In the genomic region with DNA sequence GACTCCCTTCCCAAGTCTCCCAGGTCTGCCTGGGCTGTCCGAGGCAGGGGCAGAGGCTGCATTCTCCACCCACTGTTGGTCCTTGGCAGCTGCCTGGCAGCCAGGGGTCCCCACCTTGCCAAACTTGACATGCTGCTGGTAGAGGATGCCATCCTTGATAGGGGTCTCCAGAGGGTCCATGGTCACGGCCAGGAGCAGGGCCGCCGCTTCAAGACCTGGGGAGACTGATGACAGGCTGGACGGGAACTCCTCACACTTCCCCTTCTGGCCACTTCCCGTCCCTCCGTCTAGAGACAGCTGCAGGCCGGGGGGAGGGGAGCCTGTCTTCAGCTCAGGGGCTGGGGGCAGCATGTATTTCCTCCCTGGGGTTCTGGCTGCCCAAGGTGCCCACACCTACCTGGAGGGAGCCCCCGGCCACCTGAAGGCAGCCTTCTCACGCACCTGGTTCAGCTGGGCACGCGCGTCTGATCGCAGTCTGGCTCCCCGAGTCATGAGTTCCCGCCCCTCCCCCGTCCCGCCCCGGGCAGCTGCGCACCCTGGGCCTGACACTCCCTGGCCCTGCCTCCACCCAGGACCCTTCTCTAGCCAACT, we compare ENCODE assay signal across 1 cellular context.
TF ChIP-seq lines count a peak whose summit lies in the region.

A gene with protein sequence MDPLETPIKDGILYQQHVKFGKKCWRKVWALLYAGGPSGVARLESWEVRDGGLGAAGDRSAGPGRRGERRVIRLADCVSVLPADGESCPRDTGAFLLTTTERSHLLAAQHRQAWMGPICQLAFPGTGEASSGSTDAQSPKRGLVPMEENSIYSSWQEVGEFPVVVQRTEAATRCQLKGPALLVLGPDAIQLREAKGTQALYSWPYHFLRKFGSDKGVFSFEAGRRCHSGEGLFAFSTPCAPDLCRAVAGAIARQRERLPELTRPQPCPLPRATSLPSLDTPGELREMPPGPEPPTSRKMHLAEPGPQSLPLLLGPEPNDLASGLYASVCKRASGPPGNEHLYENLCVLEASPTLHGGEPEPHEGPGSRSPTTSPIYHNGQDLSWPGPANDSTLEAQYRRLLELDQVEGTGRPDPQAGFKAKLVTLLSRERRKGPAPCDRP (minus strand): TSS at position 466 of the 591 bp plus-strand sequence. CDS start 286 bp downstream, at position 180.

TF ChIP-seq in K562, 482 proteins besides CTCF, POLR2A, EP300 and RAD21 (continues in another document):
- TF ChIP-seq, protein P1, sequence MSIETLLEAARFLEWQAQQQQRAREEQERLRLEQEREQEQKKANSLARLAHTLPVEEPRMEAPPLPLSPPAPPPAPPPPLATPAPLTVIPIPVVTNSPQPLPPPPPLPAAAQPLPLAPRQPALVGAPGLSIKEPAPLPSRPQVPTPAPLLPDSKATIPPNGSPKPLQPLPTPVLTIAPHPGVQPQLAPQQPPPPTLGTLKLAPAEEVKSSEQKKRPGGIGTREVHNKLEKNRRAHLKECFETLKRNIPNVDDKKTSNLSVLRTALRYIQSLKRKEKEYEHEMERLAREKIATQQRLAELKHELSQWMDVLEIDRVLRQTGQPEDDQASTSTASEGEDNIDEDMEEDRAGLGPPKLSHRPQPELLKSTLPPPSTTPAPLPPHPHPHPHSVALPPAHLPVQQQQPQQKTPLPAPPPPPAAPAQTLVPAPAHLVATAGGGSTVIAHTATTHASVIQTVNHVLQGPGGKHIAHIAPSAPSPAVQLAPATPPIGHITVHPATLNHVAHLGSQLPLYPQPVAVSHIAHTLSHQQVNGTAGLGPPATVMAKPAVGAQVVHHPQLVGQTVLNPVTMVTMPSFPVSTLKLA (conservative IDR thresholded peaks at IDR 0.05): peak; percentile 18 to 35; a peak in 1 of 4 replicates
- no peak for TF ChIP-seq ZFP1 (CRISPR knock-in tag; IDR thresholded peaks at IDR 0.05)
- peak; percentile 57; the same call in 1 of the 2 replicates for TF ChIP-seq RBFOX2 (IDR thresholded peaks at IDR 0.05; ENCODE audit: low read depth, low read length)
- TF ChIP-seq, protein P2, sequence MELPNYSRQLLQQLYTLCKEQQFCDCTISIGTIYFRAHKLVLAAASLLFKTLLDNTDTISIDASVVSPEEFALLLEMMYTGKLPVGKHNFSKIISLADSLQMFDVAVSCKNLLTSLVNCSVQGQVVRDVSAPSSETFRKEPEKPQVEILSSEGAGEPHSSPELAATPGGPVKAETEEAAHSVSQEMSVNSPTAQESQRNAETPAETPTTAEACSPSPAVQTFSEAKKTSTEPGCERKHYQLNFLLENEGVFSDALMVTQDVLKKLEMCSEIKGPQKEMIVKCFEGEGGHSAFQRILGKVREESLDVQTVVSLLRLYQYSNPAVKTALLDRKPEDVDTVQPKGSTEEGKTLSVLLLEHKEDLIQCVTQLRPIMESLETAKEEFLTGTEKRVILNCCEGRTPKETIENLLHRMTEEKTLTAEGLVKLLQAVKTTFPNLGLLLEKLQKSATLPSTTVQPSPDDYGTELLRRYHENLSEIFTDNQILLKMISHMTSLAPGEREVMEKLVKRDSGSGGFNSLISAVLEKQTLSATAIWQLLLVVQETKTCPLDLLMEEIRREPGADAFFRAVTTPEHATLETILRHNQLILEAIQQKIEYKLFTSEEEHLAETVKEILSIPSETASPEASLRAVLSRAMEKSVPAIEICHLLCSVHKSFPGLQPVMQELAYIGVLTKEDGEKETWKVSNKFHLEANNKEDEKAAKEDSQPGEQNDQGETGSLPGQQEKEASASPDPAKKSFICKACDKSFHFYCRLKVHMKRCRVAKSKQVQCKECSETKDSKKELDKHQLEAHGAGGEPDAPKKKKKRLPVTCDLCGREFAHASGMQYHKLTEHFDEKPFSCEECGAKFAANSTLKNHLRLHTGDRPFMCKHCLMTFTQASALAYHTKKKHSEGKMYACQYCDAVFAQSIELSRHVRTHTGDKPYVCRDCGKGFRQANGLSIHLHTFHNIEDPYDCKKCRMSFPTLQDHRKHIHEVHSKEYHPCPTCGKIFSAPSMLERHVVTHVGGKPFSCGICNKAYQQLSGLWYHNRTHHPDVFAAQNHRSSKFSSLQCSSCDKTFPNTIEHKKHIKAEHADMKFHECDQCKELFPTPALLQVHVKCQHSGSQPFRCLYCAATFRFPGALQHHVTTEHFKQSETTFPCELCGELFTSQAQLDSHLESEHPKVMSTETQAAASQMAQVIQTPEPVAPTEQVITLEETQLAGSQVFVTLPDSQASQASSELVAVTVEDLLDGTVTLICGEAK (IDR thresholded peaks at IDR 0.05): peak; percentile 53; the same call in 1 of the 2 replicates
- TF ChIP-seq, protein P2 (CRISPR knock-in tag; IDR thresholded peaks at IDR 0.05): no peak
- peak; percentile 47; the same call in 1 of the 2 replicates for TF ChIP-seq PHF8 (IDR thresholded peaks at IDR 0.05; ENCODE audit: borderline replicate concordance, low read length)
- TF ChIP-seq, protein P3, sequence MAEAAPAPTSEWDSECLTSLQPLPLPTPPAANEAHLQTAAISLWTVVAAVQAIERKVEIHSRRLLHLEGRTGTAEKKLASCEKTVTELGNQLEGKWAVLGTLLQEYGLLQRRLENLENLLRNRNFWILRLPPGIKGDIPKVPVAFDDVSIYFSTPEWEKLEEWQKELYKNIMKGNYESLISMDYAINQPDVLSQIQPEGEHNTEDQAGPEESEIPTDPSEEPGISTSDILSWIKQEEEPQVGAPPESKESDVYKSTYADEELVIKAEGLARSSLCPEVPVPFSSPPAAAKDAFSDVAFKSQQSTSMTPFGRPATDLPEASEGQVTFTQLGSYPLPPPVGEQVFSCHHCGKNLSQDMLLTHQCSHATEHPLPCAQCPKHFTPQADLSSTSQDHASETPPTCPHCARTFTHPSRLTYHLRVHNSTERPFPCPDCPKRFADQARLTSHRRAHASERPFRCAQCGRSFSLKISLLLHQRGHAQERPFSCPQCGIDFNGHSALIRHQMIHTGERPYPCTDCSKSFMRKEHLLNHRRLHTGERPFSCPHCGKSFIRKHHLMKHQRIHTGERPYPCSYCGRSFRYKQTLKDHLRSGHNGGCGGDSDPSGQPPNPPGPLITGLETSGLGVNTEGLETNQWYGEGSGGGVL (CRISPR knock-in tag; IDR thresholded peaks at IDR 0.05): no peak
- no peak for TF ChIP-seq HNRNPK (IDR thresholded peaks at IDR 0.05; ENCODE audit: low read depth, low read length, poor library complexity, severe bottlenecking)
- peak; percentile 33; the same call in 1 of the 2 replicates for TF ChIP-seq EP400 (IDR thresholded peaks at IDR 0.05)
- TF ChIP-seq, protein P4, sequence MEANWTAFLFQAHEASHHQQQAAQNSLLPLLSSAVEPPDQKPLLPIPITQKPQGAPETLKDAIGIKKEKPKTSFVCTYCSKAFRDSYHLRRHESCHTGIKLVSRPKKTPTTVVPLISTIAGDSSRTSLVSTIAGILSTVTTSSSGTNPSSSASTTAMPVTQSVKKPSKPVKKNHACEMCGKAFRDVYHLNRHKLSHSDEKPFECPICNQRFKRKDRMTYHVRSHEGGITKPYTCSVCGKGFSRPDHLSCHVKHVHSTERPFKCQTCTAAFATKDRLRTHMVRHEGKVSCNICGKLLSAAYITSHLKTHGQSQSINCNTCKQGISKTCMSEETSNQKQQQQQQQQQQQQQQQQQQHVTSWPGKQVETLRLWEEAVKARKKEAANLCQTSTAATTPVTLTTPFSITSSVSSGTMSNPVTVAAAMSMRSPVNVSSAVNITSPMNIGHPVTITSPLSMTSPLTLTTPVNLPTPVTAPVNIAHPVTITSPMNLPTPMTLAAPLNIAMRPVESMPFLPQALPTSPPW (CRISPR knock-in tag; IDR thresholded peaks at IDR 0.05): peak; percentile 45
- peak; percentile 20; the same call in 1 of the 2 replicates for TF ChIP-seq ARID1B (IDR thresholded peaks at IDR 0.05)
- TF ChIP-seq, protein P5, sequence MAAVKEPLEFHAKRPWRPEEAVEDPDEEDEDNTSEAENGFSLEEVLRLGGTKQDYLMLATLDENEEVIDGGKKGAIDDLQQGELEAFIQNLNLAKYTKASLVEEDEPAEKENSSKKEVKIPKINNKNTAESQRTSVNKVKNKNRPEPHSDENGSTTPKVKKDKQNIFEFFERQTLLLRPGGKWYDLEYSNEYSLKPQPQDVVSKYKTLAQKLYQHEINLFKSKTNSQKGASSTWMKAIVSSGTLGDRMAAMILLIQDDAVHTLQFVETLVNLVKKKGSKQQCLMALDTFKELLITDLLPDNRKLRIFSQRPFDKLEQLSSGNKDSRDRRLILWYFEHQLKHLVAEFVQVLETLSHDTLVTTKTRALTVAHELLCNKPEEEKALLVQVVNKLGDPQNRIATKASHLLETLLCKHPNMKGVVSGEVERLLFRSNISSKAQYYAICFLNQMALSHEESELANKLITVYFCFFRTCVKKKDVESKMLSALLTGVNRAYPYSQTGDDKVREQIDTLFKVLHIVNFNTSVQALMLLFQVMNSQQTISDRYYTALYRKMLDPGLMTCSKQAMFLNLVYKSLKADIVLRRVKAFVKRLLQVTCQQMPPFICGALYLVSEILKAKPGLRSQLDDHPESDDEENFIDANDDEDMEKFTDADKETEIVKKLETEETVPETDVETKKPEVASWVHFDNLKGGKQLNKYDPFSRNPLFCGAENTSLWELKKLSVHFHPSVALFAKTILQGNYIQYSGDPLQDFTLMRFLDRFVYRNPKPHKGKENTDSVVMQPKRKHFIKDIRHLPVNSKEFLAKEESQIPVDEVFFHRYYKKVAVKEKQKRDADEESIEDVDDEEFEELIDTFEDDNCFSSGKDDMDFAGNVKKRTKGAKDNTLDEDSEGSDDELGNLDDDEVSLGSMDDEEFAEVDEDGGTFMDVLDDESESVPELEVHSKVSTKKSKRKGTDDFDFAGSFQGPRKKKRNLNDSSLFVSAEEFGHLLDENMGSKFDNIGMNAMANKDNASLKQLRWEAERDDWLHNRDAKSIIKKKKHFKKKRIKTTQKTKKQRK (IDR thresholded peaks at IDR 0.05; ENCODE audit: borderline replicate concordance, low read depth, low read length): no peak
- TF ChIP-seq CBFA2T2 (conservative IDR thresholded peaks at IDR 0.05): peak; percentile 34
- TF ChIP-seq, protein P6, sequence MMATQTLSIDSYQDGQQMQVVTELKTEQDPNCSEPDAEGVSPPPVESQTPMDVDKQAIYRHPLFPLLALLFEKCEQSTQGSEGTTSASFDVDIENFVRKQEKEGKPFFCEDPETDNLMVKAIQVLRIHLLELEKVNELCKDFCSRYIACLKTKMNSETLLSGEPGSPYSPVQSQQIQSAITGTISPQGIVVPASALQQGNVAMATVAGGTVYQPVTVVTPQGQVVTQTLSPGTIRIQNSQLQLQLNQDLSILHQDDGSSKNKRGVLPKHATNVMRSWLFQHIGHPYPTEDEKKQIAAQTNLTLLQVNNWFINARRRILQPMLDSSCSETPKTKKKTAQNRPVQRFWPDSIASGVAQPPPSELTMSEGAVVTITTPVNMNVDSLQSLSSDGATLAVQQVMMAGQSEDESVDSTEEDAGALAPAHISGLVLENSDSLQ (IDR thresholded peaks at IDR 0.05): peak; percentile 33; the same call in 1 of the 2 replicates
- 0 out of 2 replicates have a peak, but pooled peaks have one; percentile 25 for TF ChIP-seq NR4A1 (CRISPR knock-in tag; IDR thresholded peaks at IDR 0.05)
- no peak for TF ChIP-seq NR4A1 (tag; IDR thresholded peaks at IDR 0.05)
- peak; percentile 28 for TF ChIP-seq MEIS2 (IDR thresholded peaks at IDR 0.05; ENCODE audit: partially characterized antibody)
- peak in 1 of 2 experiments; percentile 23; a peak in 1 of 4 replicates for TF ChIP-seq MAZ (CRISPR knock-in tag; conservative IDR thresholded peaks at IDR 0.05 in 1 of 2, IDR thresholded peaks at IDR 0.05 in 1 of 2)
- TF ChIP-seq POLR2G (IDR thresholded peaks at IDR 0.05; ENCODE audit: low read depth, low read length): peak; percentile 67
- TF ChIP-seq SNIP1 (IDR thresholded peaks at IDR 0.05; ENCODE audit: low read depth): no peak
- TF ChIP-seq MXI1 (IDR thresholded peaks at IDR 0.05; ENCODE audit: low read depth, low read length): no peak
- peak; percentile 60 for TF ChIP-seq SMAD4 (CRISPR knock-in tag; conservative IDR thresholded peaks at IDR 0.05)
- peak; percentile 84 to 86 for TF ChIP-seq NRF1 (conservative IDR thresholded peaks at IDR 0.05 in 1 of 2, IDR thresholded peaks at IDR 0.05 in 1 of 2)
- 0 out of 2 replicates have a peak, but pooled peaks have one; percentile 27 for TF ChIP-seq SUPT5H (IDR thresholded peaks at IDR 0.05)
- peak; percentile 11 for TF ChIP-seq PHF20 (IDR thresholded peaks at IDR 0.05; ENCODE audit: partially characterized antibody)
- TF ChIP-seq, protein P7, sequence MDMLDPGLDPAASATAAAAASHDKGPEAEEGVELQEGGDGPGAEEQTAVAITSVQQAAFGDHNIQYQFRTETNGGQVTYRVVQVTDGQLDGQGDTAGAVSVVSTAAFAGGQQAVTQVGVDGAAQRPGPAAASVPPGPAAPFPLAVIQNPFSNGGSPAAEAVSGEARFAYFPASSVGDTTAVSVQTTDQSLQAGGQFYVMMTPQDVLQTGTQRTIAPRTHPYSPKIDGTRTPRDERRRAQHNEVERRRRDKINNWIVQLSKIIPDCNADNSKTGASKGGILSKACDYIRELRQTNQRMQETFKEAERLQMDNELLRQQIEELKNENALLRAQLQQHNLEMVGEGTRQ (CRISPR knock-in tag; IDR thresholded peaks at IDR 0.05): no peak
- peak; percentile 24; the same call in 1 of the 2 replicates for TF ChIP-seq ETV1 (tag; conservative IDR thresholded peaks at IDR 0.05; ENCODE audit: low read depth)
- TF ChIP-seq, protein P8, sequence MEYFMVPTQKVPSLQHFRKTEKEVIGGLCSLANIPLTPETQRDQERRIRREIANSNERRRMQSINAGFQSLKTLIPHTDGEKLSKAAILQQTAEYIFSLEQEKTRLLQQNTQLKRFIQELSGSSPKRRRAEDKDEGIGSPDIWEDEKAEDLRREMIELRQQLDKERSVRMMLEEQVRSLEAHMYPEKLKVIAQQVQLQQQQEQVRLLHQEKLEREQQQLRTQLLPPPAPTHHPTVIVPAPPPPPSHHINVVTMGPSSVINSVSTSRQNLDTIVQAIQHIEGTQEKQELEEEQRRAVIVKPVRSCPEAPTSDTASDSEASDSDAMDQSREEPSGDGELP (CRISPR knock-in tag; IDR thresholded peaks at IDR 0.05; ENCODE audit: borderline replicate concordance): peak; percentile 60
- TF ChIP-seq MYNN (IDR thresholded peaks at IDR 0.05): peak; percentile 54
- TF ChIP-seq MYNN (CRISPR knock-in tag; IDR thresholded peaks at IDR 0.05): no peak
- peak; percentile 37; the same call in 1 of the 2 replicates for TF ChIP-seq ELF1 (tag; IDR thresholded peaks at IDR 0.05)
